8 cellular contexts compared by ENCODE assay signal in the genomic region with DNA sequence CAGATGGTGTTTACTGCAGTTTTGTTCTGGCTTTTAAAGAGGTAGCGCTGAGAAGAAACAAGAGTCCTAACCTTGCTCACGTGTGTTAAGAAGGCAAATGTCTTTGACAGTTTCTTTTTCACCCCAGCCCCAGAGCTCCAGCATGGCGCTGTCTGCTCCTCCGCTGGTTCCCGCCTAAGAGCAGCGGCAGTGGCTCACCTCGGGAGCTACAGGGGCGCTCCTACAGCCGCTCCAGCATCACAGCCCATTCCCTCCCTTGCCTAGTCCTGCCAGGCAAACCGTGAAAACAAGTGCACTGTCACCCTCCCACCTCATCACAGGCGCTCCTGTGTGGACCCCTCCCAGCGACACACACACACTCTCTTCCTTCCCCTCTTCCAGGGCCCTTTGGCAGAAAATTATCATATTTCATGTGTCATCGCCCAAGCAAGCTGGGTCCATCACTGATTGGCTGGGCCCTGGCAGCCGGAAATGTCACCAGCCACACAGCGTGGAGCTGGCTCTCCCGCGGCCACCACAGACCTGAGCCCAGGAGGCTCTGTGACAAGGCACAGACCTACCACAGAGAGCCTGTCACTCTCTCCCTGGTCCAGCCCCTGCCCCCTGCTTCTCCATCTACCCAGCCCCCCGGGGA. TPM values are rescaled to one million over a fixed set of nuclear protein-coding genes. Genes with fewer than 3 reads are reported as not detected.
DNase-seq lines count a peak whose midpoint lies in the region; ATAC-seq and TF ChIP-seq lines count a peak whose summit lies in the region.

No MANE protein-coding gene starts in this region.

- TF ChIP-seq EP300 in tibial nerve (IDR thresholded peaks at IDR 0.05) = no peak

- H3K9me3 ChIP-seq in endocrine pancreas (ENCODE audit: control insufficient read depth, low read length) = no peaks in the 10 kb centered on the region
- H3K9me3 ChIP-seq in neuron (ENCODE audit: low read length) = no peaks in the 10 kb centered on the region
- no peaks in the 10 kb centered on the region for H3K9me3 ChIP-seq in thoracic aorta
- H3K9me3 ChIP-seq in tibial nerve = no peaks in the 10 kb centered on the region

- ATAC-seq in GM21619 (IDR thresholded peaks at IDR 0.05; ENCODE audit: unreplicated experiment) (peak; percentile 67), thoracic aorta (ENCODE audit: insufficient number of reproducible peaks, low FRiP score, low read depth) (no peak)

- H3K4me1 ChIP-seq in endocrine pancreas (ENCODE audit: control insufficient read depth, insufficient read depth, low read length) (peaks cover 9% of the 10 kb centered on the region), neuron (ENCODE audit: insufficient read depth, low read length) (peaks cover 34% of the 10 kb centered on the region), thoracic aorta (ENCODE audit: control insufficient read depth in 1 of 2, low read depth in 2 of 2) (peaks cover 7 to 27% of the 10 kb centered on the region in 2 donors), tibial nerve (peaks cover 0 to 37% (median 16%) of the 10 kb centered on the region in 4 donors)

- TF ChIP-seq CTCF in thoracic aorta (IDR thresholded peaks at IDR 0.05) = no peak
- no peak for TF ChIP-seq CTCF in tibial nerve (IDR thresholded peaks at IDR 0.05)

- peak overlapping the region; percentile 56 for H3K9ac ChIP-seq in endocrine pancreas (ENCODE audit: control insufficient read depth, insufficient read depth, low read length)

- H3K36me3 ChIP-seq in endocrine pancreas (ENCODE audit: control insufficient read depth, insufficient read depth, low read length) = no peaks in the 10 kb centered on the region
- H3K36me3 ChIP-seq in neuron (ENCODE audit: insufficient read depth, low read length) = no peaks in the 10 kb centered on the region
- H3K36me3 ChIP-seq in thoracic aorta = no peaks in the 10 kb centered on the region
- no peaks in the 10 kb centered on the region for H3K36me3 ChIP-seq in tibial nerve

- 48 to 52% methylated on average over 18 of the region's 18 CpGs for WGBS in tibial nerve, 2 donors

- H3K4me3 ChIP-seq in endocrine pancreas (ENCODE audit: control insufficient read depth, insufficient read depth, low read length) (peak overlapping the region; percentile 66), neuron (ENCODE audit: low read length) (peak overlapping the region; percentile 42), thoracic aorta (peak overlapping the region; percentile 56), tibial nerve (peak overlapping the region in 2 of 4 donors; percentile 14 to 20)

- H3K27me3 ChIP-seq in endocrine pancreas (ENCODE audit: control insufficient read depth, insufficient read depth, low read length) (no peaks in the 10 kb centered on the region), neuron (ENCODE audit: insufficient read depth, low read length) (no peaks in the 10 kb centered on the region), thoracic aorta (replicated peaks; ENCODE audit: insufficient read depth) (no peaks in the 10 kb centered on the region), tibial nerve (no peaks in the 10 kb centered on the region)

- no peak overlapping the region for H2AFZ ChIP-seq in neuron (ENCODE audit: low read depth, low read length)

- TF ChIP-seq POLR2A in tibial nerve (IDR thresholded peaks at IDR 0.05) = no peak

- H3K27ac ChIP-seq in thoracic aorta (no peak overlapping the region), tibial nerve (peak overlapping the region in 1 of 4 donors; percentile 42)

- DNase-seq in COR-L47 (lab: John Stamatoyannopoulos, UW) (peak; percentile 96), NCI-H2081 (lab: John Stamatoyannopoulos, UW) (peak; percentile 83 to 93), thoracic aorta (ENCODE audit: low spot score) (no peak), tibial nerve (ENCODE audit: low spot score in 2 of 2) (no peak)
- DNase-seq in activated CD4-positive, alpha-beta T cell treated with anti-CD3 and anti-CD28 coated beads, Interleukin-2, amount 50 U/mL, for 24 hours (ENCODE audit: low read depth in 1 of 2, low spot score in 1 of 2) = peak; percentile 51 to 73

RNA-seq across cellular contexts. Expression of a gene that starts 1.2 kb away (rescaled TPM):
- total RNA-seq in thoracic aorta (10 to 100 TPM in 1 of 2 donors, 1 to 10 TPM in 1; 2.3 to 12.8 TPM), tibial nerve (1 to 10 TPM; 4.2 to 6.5 (median 4.7) TPM)

Comparison
In these comparisons a context has a peak if more than half of its experiments do, and no peak if none do; other contexts are left out.
1. DNase-seq: peak in COR-L47 (single experiment), NCI-H2081 (2 of 2) and activated CD4-positive, alpha-beta T cell treated with anti-CD3 and anti-CD28 coated beads, Interleukin-2, amount 50 U/mL, for 24 hours (2 of 2); none in thoracic aorta (single experiment) and tibial nerve (0 of 2).